8 cellular contexts compared by ENCODE assay signal in genomic region chr2:181586569-181587076, GRCh38.
DNase-seq lines count a peak whose midpoint lies in the region; ATAC-seq and FAIRE-seq lines count a peak whose summit lies in the region.

No MANE protein-coding gene starts in this region.

- no peak overlapping the region for H3K4me3 Mint-ChIP-seq in activated naive CD4-positive, alpha-beta T cell treated with anti-CD3 and anti-CD28 coated beads, Interleukin-2, amount 10 ng/mL, durations not matched to agents 7 days and 5 days

- H3K27me3 ChIP-seq in aorta (ENCODE audit: control insufficient read depth in 1 of 2, insufficient read depth in 2 of 2, low read length in 1 of 2) = no peaks in the 10 kb centered on the region

- H3K36me3 ChIP-seq in aorta (ENCODE audit: control insufficient read depth in 1 of 2, insufficient read depth in 2 of 2, low read length in 1 of 2) = no peaks in the 10 kb centered on the region

- no peak overlapping the region for H3K27ac ChIP-seq in aorta (ENCODE audit: low read depth in 1 of 2, low read length in 2 of 2)

- FAIRE-seq in islet of Langerhans (lab: Jason Lieb, UNC) = peak; percentile 95

- no peaks in the 10 kb centered on the region for H3K4me1 ChIP-seq in aorta (ENCODE audit: control insufficient read depth in 1 of 2, insufficient read depth in 2 of 2, low read length in 2 of 2)

- peak; percentile 95 for ATAC-seq in HG02973 (IDR thresholded peaks at IDR 0.05; ENCODE audit: unreplicated experiment)
- no peak for ATAC-seq in aorta (ENCODE audit: low FRiP score)

- H3K27ac Mint-ChIP-seq in activated naive CD4-positive, alpha-beta T cell treated with anti-CD3 and anti-CD28 coated beads, Interleukin-2, amount 10 ng/mL, durations not matched to agents 7 days and 5 days = peak overlapping the region; percentile 16

- H3K4me1 Mint-ChIP-seq in activated naive CD4-positive, alpha-beta T cell treated with anti-CD3 and anti-CD28 coated beads, Interleukin-2, amount 10 ng/mL, durations not matched to agents 7 days and 5 days = peaks cover 14% of the 10 kb centered on the region

- 13 to 14% methylated on average over 4 of the region's 4 CpGs for WGBS in aorta, 2 donors

- CTCF ChIA-PET in activated naive CD4-positive, alpha-beta T cell treated with anti-CD3 and anti-CD28 coated beads, Interleukin-2, amount 10 ng/mL, durations not matched to agents 7 days and 5 days (lab: Charles Lee) = interaction anchor here (1.4 kb wide), 1 partner anchor 13 kb away, joined by 6 read pairs; no protein-coding TSS in a partner anchor

- no peaks in the 10 kb centered on the region for H3K9me3 ChIP-seq in aorta (ENCODE audit: control insufficient read depth, low read length)

- H3K36me3 Mint-ChIP-seq in activated naive CD4-positive, alpha-beta T cell treated with anti-CD3 and anti-CD28 coated beads, Interleukin-2, amount 10 ng/mL, durations not matched to agents 7 days and 5 days = no peaks in the 10 kb centered on the region

- H3K4me3 ChIP-seq in aorta (ENCODE audit: low read length in 2 of 2) = no peak overlapping the region

- no peak for DNase-seq in activated naive CD4-positive, alpha-beta T cell treated with anti-CD3 and anti-CD28 coated beads, Interleukin-2, amount 10 ng/mL, durations not matched to agents 7 days and 5 days
- DNase-seq in activated naive CD4-positive, alpha-beta T cell (lab: John Stamatoyannopoulos, UW) = no peak
- DNase-seq in NCI-H345 (lab: John Stamatoyannopoulos, UW) (peak; percentile 76), RKO (ENCODE audit: low spot score) (no peak), aorta (no peak), amygdala (lab: John Stamatoyannopoulos, UW) (no peak)

- H3K9me3 Mint-ChIP-seq in activated naive CD4-positive, alpha-beta T cell treated with anti-CD3 and anti-CD28 coated beads, Interleukin-2, amount 10 ng/mL, durations not matched to agents 7 days and 5 days = no peaks in the 10 kb centered on the region

- H3K27me3 Mint-ChIP-seq in activated naive CD4-positive, alpha-beta T cell treated with anti-CD3 and anti-CD28 coated beads, Interleukin-2, amount 10 ng/mL, durations not matched to agents 7 days and 5 days = peaks cover 12% of the 10 kb centered on the region

- intact Hi-C loops in aorta (cut with DNase I) = no loop called here
